ENCODE assay signal across 18 cellular contexts in genomic region chr5:169768416-169768815, GRCh38.
"Had no signal": no experiment of that assay in that cellular context is flagged by ENCODE, and none has a peak within 500 bp of the region (broad histone marks: within the 10 kb centered on the region; RNA-seq: fewer than 3 reads in every experiment).

No MANE protein-coding gene starts in this region.

- H3K27ac Mint-ChIP-seq: activated B cell treated with CpG ODN at 0.5 μM for 24 hours; activated naive CD4-positive, alpha-beta T cell treated with anti-CD3 and anti-CD28 coated beads, Interleukin-2, amount 10 ng/mL, durations not matched to agents 7 days and 5 days; activated T-helper 1 cell treated with anti-CD3 and anti-CD28 coated beads, Interleukin-12 subunit alpha, Interleukin-12 subunit beta, Interleukin-2, Interleukin-4 antibody, amounts not matched to agents 30 ng/mL and 10 ng/mL and 1 ng/mL, durations not matched to agents 14 hours and 24 hours and 36 hours; nephron progenitor cell; progenitor cell of endocrine pancreas had no signal

- H3K9me3 ChIP-seq: breast epithelium, neutrophil, right lobe of liver, stomach, suprapubic skin, transverse colon had no signal

- H3K27ac ChIP-seq: breast epithelium, neutrophil, right lobe of liver, suprapubic skin, transverse colon had no signal

- H3K4me3 Mint-ChIP-seq: activated B cell treated with CpG ODN at 0.5 μM for 24 hours; activated naive CD4-positive, alpha-beta T cell treated with anti-CD3 and anti-CD28 coated beads, Interleukin-2, amount 10 ng/mL, durations not matched to agents 7 days and 5 days; activated T-helper 1 cell treated with anti-CD3 and anti-CD28 coated beads, Interleukin-12 subunit alpha, Interleukin-12 subunit beta, Interleukin-2, Interleukin-4 antibody, amounts not matched to agents 30 ng/mL and 10 ng/mL and 1 ng/mL, durations not matched to agents 14 hours and 24 hours and 36 hours; naive B cell; nephron progenitor cell had no signal

- H3K27me3 ChIP-seq: breast epithelium, neutrophil, right lobe of liver, transverse colon had no signal

- H3K9me3 Mint-ChIP-seq: activated naive CD4-positive, alpha-beta T cell treated with anti-CD3 and anti-CD28 coated beads, Interleukin-2, amount 10 ng/mL, durations not matched to agents 7 days and 5 days; activated T-helper 1 cell treated with anti-CD3 and anti-CD28 coated beads, Interleukin-12 subunit alpha, Interleukin-12 subunit beta, Interleukin-2, Interleukin-4 antibody, amounts not matched to agents 30 ng/mL and 10 ng/mL and 1 ng/mL, durations not matched to agents 14 hours and 24 hours and 36 hours; nephron progenitor cell had no signal

- H3K4me3 ChIP-seq: breast epithelium, right lobe of liver, stomach, suprapubic skin, transverse colon had no signal

- H3K36me3 ChIP-seq: breast epithelium, right lobe of liver, suprapubic skin, transverse colon had no signal

- H3K4me1 ChIP-seq: breast epithelium, right lobe of liver, stomach, suprapubic skin, transverse colon had no signal

- DNase-seq: activated B cell treated with CpG ODN at 0.5 μM for 24 hours; activated CD8-positive, alpha-beta memory T cell treated with anti-CD3 and anti-CD28 coated beads for 24 hours; activated gamma-delta T cell; activated naive CD4-positive, alpha-beta T cell treated with anti-CD3 and anti-CD28 coated beads, Interleukin-2, amount 10 ng/mL, durations not matched to agents 7 days and 5 days; amygdala; effector CD8-positive, alpha-beta T cell; naive B cell; nephron progenitor cell; stimulated activated CD4-positive, alpha-beta T cell treated with anti-CD3 and anti-CD28 coated beads, Interleukin-2, amount 100 ng/mL, for 48 hours; T-helper 2 cell; transverse colon had no signal

- H3K27me3 Mint-ChIP-seq: activated B cell treated with CpG ODN at 0.5 μM for 24 hours; activated naive CD4-positive, alpha-beta T cell treated with anti-CD3 and anti-CD28 coated beads, Interleukin-2, amount 10 ng/mL, durations not matched to agents 7 days and 5 days; naive B cell had no signal
